ENCODE assay signal across 19 cellular contexts in genomic region chr14:36275741-36276140, GRCh38.
"Had no signal": no experiment of that assay in that cellular context is flagged by ENCODE, and none has a peak within 500 bp of the region (broad histone marks: within the 10 kb centered on the region; RNA-seq: fewer than 3 reads in every experiment).

No MANE protein-coding gene starts in this region.

- H3K27me3 ChIP-seq: Peyer's patch had no signal

- DNase-seq: activated B cell treated with CpG ODN at 0.5 μM for 24 hours; activated CD4-positive, alpha-beta T cell treated with anti-CD3 and anti-CD28 coated beads for 1 hour; activated CD4-positive, alpha-beta T cell treated with anti-CD3 and anti-CD28 coated beads, Interleukin-2, amount 10 ng/mL, durations not matched to agents 24 days and 14 days; activated CD4-positive, alpha-beta T cell treated with anti-CD3 and anti-CD28 coated beads, Interleukin-2, amount 50 U/mL, for 48 hours; activated effector memory CD4-positive, alpha-beta T cell treated with anti-CD3 and anti-CD28 coated beads, Interleukin-2, amount 50 U/mL, for 16 hours; activated naive CD4-positive, alpha-beta T cell treated with Interleukin-2 at 50 U/mL for 16 hours; activated naive CD8-positive, alpha-beta T cell treated with anti-CD3 and anti-CD28 coated beads, Interleukin-2, amount 50 U/mL, for 24 hours; activated T-cell treated with anti-CD3 and anti-CD28 coated beads, Interleukin-2, amount 50 U/mL, for 4 hours; amniotic stem cell; cortex of kidney; Kasumi-1; NCI-H1105 treated with DMSO at 0.1 percent for 48 hours; NCI-H2029; NCI-H226; NCI-H526; Peyer's patch; Right ventricle myocardium superior had no signal

- H3K4me3 ChIP-seq: Peyer's patch had no signal

- H3K9me3 ChIP-seq: Peyer's patch had no signal

- H3K27ac ChIP-seq: Peyer's patch, RWPE1 had no signal

- ATAC-seq: activated naive CD4-positive, alpha-beta T cell treated with anti-CD3 and anti-CD28 coated beads, Interleukin-2, amount 50 U/mL, for 72 hours; activated naive CD8-positive, alpha-beta T cell treated with anti-CD3 and anti-CD28 coated beads, Interleukin-2, amount 50 U/mL, for 24 hours; activated T-cell treated with anti-CD3 and anti-CD28 coated beads, Interleukin-2, amount 50 U/mL, for 4 hours had no signal

- H3K36me3 ChIP-seq: Peyer's patch had no signal
